9 cellular contexts compared by ENCODE assay signal in the genomic region with DNA sequence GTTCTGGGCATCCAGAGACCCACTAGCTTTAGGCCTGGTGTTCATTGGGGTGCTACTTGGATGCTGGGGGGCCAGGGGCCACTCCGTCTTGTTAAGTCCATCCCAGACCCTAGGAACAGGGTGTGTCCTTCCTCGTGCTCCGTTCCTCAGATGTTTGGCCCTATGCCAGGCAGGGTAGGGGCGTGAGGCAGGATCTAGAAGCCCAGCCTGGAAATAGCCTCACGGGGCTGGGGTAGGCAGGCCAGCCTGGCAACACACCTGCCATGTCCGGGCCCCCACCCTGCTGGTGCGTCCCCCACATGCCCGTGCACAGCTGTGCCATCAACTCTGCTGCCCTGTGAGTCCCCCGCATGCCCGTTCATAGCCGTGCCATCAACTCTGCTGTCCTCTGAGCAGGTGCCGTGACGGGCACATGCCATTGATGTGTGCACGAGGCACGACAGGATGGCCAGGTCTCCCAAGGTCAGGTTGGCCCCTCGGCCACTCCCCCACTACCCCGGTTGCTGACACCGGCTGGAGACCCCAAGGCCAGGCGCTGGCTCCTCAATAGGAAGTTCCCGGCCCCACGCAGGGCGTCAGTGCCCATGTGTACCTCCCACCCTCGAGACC. TPM values are rescaled to one million over a fixed set of nuclear protein-coding genes. Genes with fewer than 3 reads are reported as not detected.
DNase-seq lines count a peak whose midpoint lies in the region; ATAC-seq and TF ChIP-seq lines count a peak whose summit lies in the region.
"Had no signal": no experiment of that assay in that cellular context is flagged by ENCODE, and none has a peak within 500 bp of the region (broad histone marks: within the 10 kb centered on the region; RNA-seq: fewer than 3 reads in every experiment).

No MANE protein-coding gene starts in this region.

- no peak overlapping the region for H3K14ac ChIP-seq in mesenchymal stem cell (ENCODE audit: low read length in 2 of 2)

- no peak overlapping the region for H3K4me3 ChIP-seq in mesenchymal stem cell (ENCODE audit: insufficient read depth in 1 of 2, low read depth in 1 of 2, low read length in 2 of 2)
- H3K4me3 ChIP-seq in upper lobe of right lung: no peak overlapping the region
- H3K4me3 ChIP-seq: GM23338 had no signal

- H3K9me3 Mint-ChIP-seq in activated naive CD4-positive, alpha-beta T cell treated with anti-CD3 and anti-CD28 coated beads, Interleukin-2, amount 10 ng/mL, durations not matched to agents 7 days and 5 days: no peaks in the 10 kb centered on the region
- no peaks in the 10 kb centered on the region for H3K9me3 Mint-ChIP-seq in brain
- H3K9me3 Mint-ChIP-seq: GM23338 had no signal

- H2BK15ac ChIP-seq in mesenchymal stem cell (ENCODE audit: low read depth, poor library complexity, severe bottlenecking): no peak overlapping the region

- H3K4ac ChIP-seq in mesenchymal stem cell (ENCODE audit: low read depth in 1 of 2, low read length in 2 of 2): no peak overlapping the region

- H4K91ac ChIP-seq in mesenchymal stem cell (ENCODE audit: low read length): no peak overlapping the region

- H3K27me3 ChIP-seq in mesenchymal stem cell (ENCODE audit: control insufficient read depth in 1 of 2, insufficient read depth in 1 of 2, low read length in 2 of 2) (no peaks in the 10 kb centered on the region), upper lobe of right lung (no peaks in the 10 kb centered on the region)

- H2BK5ac ChIP-seq in mesenchymal stem cell (ENCODE audit: low read depth, low read length, poor library complexity, severe bottlenecking): no peak overlapping the region

- H3K9me3 ChIP-seq in mesenchymal stem cell (ENCODE audit: control insufficient read depth, low read length) (no peaks in the 10 kb centered on the region), upper lobe of right lung (no peaks in the 10 kb centered on the region)

- peaks cover 4% of the 10 kb centered on the region for H3K36me3 Mint-ChIP-seq in activated naive CD4-positive, alpha-beta T cell treated with anti-CD3 and anti-CD28 coated beads, Interleukin-2, amount 10 ng/mL, durations not matched to agents 7 days and 5 days
- H3K36me3 Mint-ChIP-seq in brain: peaks cover 19% of the 10 kb centered on the region

- H3K4me2 ChIP-seq in mesenchymal stem cell (ENCODE audit: low read length, poor library complexity, severe bottlenecking): no peak overlapping the region
- H3K4me2 ChIP-seq: GM23338 had no signal

- no peak overlapping the region for H3K4me3 Mint-ChIP-seq in activated naive CD4-positive, alpha-beta T cell treated with anti-CD3 and anti-CD28 coated beads, Interleukin-2, amount 10 ng/mL, durations not matched to agents 7 days and 5 days
- H3K4me3 Mint-ChIP-seq in brain: peak overlapping the region in 4 of 5 experiments; percentile 37 to 68 (median 62)
- H3K4me3 Mint-ChIP-seq: GM23338 had no signal

- H3K4me1 ChIP-seq in mesenchymal stem cell (ENCODE audit: control insufficient read depth, insufficient read depth, low read depth, low read length) (peaks cover 31% of the 10 kb centered on the region), upper lobe of right lung (peaks cover 6% of the 10 kb centered on the region)

- H2AFZ ChIP-seq in mesenchymal stem cell (ENCODE audit: low read depth, low read length): no peak overlapping the region
- H2AFZ ChIP-seq: GM23338 had no signal

- H2BK120ac ChIP-seq in mesenchymal stem cell (ENCODE audit: low read depth, low read length): no peak overlapping the region

- no peak overlapping the region for H3K27ac ChIP-seq in mesenchymal stem cell (ENCODE audit: low read length, poor library complexity, severe bottlenecking)
- no peak overlapping the region for H3K27ac ChIP-seq in upper lobe of right lung

- peak overlapping the region; percentile 28 for H3K27ac Mint-ChIP-seq in activated naive CD4-positive, alpha-beta T cell treated with anti-CD3 and anti-CD28 coated beads, Interleukin-2, amount 10 ng/mL, durations not matched to agents 7 days and 5 days
- H3K27ac Mint-ChIP-seq in brain: peak overlapping the region; percentile 57 to 96 (median 95)
- H3K27ac Mint-ChIP-seq: GM23338 had no signal

- TF ChIP-seq CTCF in brain (conservative IDR thresholded peaks at IDR 0.05): no peak
- TF ChIP-seq CTCF in upper lobe of right lung (IDR thresholded peaks at IDR 0.05): no peak

- CTCF ChIA-PET in activated naive CD4-positive, alpha-beta T cell treated with anti-CD3 and anti-CD28 coated beads, Interleukin-2, amount 10 ng/mL, durations not matched to agents 7 days and 5 days (lab: Charles Lee): no interaction called here

- H3K36me3 ChIP-seq in mesenchymal stem cell (ENCODE audit: control insufficient read depth in 1 of 2, insufficient read depth in 2 of 2, low read depth in 1 of 2, low read length in 2 of 2) (peaks cover 23 to 79% of the 10 kb centered on the region in 2 experiments), upper lobe of right lung (peaks cover 50% of the 10 kb centered on the region)

- peaks cover 29% of the 10 kb centered on the region for H3K79me1 ChIP-seq in mesenchymal stem cell (replicated peaks; ENCODE audit: low read length, poor library complexity, severe bottlenecking)

- no peak overlapping the region for H2BK12ac ChIP-seq in mesenchymal stem cell (ENCODE audit: low read length in 2 of 2)

- H3K23ac ChIP-seq in mesenchymal stem cell (ENCODE audit: low read length in 2 of 2): no peak overlapping the region

- 86% methylated on average over 23 of the region's 23 CpGs for WGBS in mesenchymal stem cell

- H3K27me3 Mint-ChIP-seq in activated naive CD4-positive, alpha-beta T cell treated with anti-CD3 and anti-CD28 coated beads, Interleukin-2, amount 10 ng/mL, durations not matched to agents 7 days and 5 days: no peaks in the 10 kb centered on the region
- no peaks in the 10 kb centered on the region for H3K27me3 Mint-ChIP-seq in brain

- H2AK5ac ChIP-seq in mesenchymal stem cell (ENCODE audit: low read length, severe bottlenecking): no peak overlapping the region

- no peak overlapping the region for H3K18ac ChIP-seq in mesenchymal stem cell (ENCODE audit: low read depth in 1 of 2, low read length in 2 of 2)

- ATAC-seq in upper lobe of right lung (peak; percentile 2), HG03025 (IDR thresholded peaks at IDR 0.05; ENCODE audit: low FRiP score, unreplicated experiment) (no peak)

- intact Hi-C loops in upper lobe of right lung (cut with DNase I): no loop called here

- H3K4me1 Mint-ChIP-seq in activated naive CD4-positive, alpha-beta T cell treated with anti-CD3 and anti-CD28 coated beads, Interleukin-2, amount 10 ng/mL, durations not matched to agents 7 days and 5 days: no peaks in the 10 kb centered on the region
- H3K4me1 Mint-ChIP-seq in brain: peaks cover 50% of the 10 kb centered on the region

- no peak for DNase-seq in activated naive CD4-positive, alpha-beta T cell treated with anti-CD3 and anti-CD28 coated beads, Interleukin-2, amount 10 ng/mL, durations not matched to agents 7 days and 5 days
- DNase-seq in activated naive CD4-positive, alpha-beta T cell (lab: John Stamatoyannopoulos, UW): no peak
- DNase-seq in mesenchymal stem cell: peak; percentile 33
- no peak for DNase-seq in upper lobe of right lung
- DNase-seq in NK-92 treated with Interleukin-12 subunit alpha and Interleukin-12 subunit beta, amount 100 ng/mL, for 24 hours (lab: John Stamatoyannopoulos, UW): no peak
- no peak for DNase-seq in activated CD4-positive, alpha-beta T cell treated with anti-CD3 and anti-CD28 coated beads, Interleukin-2, amount 50 U/mL, for 48 hours

- H3K9ac ChIP-seq in mesenchymal stem cell (ENCODE audit: low read length): no peak overlapping the region

- H4K8ac ChIP-seq in mesenchymal stem cell (ENCODE audit: low read length): no peak overlapping the region

RNA-seq across cellular contexts. Expression of a gene that starts 36.8 kb away (rescaled TPM):
- polyA plus RNA-seq in brain (ENCODE audit: insufficient read depth, low read depth, low replicate concordance): 38.2 TPM
- 2.4 TPM for polyA plus RNA-seq in mesenchymal stem cell (2013, experiment 1 of 2)
- polyA plus RNA-seq in mesenchymal stem cell (2013, experiment 2 of 2): 2.2 TPM
- 0.46 TPM for total RNA-seq in upper lobe of right lung

RNA-seq across cellular contexts. Expression of a gene that starts 38.8 kb away (rescaled TPM):
- polyA plus RNA-seq in brain (ENCODE audit: insufficient read depth, low read depth, low replicate concordance): 127 TPM
- polyA plus RNA-seq in mesenchymal stem cell (2013, experiment 1 of 2): 39.2 TPM
- 38.5 TPM for polyA plus RNA-seq in mesenchymal stem cell (2013, experiment 2 of 2)
- total RNA-seq in upper lobe of right lung: 87.2 TPM
